In genomic region chr2:127358044-127358443, GRCh38 we compare ENCODE assay signal across 24 cellular contexts.
"Had no signal": no experiment of that assay in that cellular context is flagged by ENCODE, and none has a peak within 500 bp of the region (broad histone marks: within the 10 kb centered on the region; RNA-seq: fewer than 3 reads in every experiment).

No MANE protein-coding gene starts in this region.

- H3K27me3 Mint-ChIP-seq: activated CD4-positive, alpha-beta T cell treated with anti-CD3 and anti-CD28 coated beads, Interleukin-2, amount 10 ng/mL, durations not matched to agents 7 days and 5 days; brain; effector memory CD8-positive, alpha-beta T cell had no signal

- H3K27me3 ChIP-seq: hepatocyte, left lung, tibial nerve, vagina had no signal

- H3K9me3 Mint-ChIP-seq: activated CD4-positive, alpha-beta T cell treated with anti-CD3 and anti-CD28 coated beads, Interleukin-2, amount 10 ng/mL, durations not matched to agents 7 days and 5 days; activated naive CD4-positive, alpha-beta T cell treated with anti-CD3 and anti-CD28 coated beads, Interleukin-2, amount 50 U/mL, for 72 hours; activated T-cell treated with anti-CD3 and anti-CD28 coated beads, Interleukin-2, amount 50 U/mL, for 72 hours; effector memory CD8-positive, alpha-beta T cell had no signal

- H3K9me3 ChIP-seq: left lung, prostate gland, vagina had no signal

- H3K4me3 Mint-ChIP-seq: activated CD4-positive, alpha-beta T cell treated with anti-CD3 and anti-CD28 coated beads, Interleukin-2, amount 10 ng/mL, durations not matched to agents 7 days and 5 days; activated T-cell treated with anti-CD3 and anti-CD28 coated beads, Interleukin-2, amount 50 U/mL, for 72 hours; brain; effector memory CD8-positive, alpha-beta T cell; nephron had no signal

- H3K4me3 ChIP-seq: hepatocyte, left lung, prostate gland, smooth muscle cell, tibial nerve, vagina had no signal

- DNase-seq: activated CD4-positive, alpha-beta T cell treated with anti-CD3 and anti-CD28 coated beads, Interleukin-2, amount 10 ng/mL, durations not matched to agents 7 days and 5 days; activated CD4-positive, CD25-positive, alpha-beta regulatory T cell; activated CD8-positive, alpha-beta memory T cell treated with anti-CD3 and anti-CD28 coated beads, Interleukin-2, amount 50 U/mL, for 48 hours; activated gamma-delta T cell; activated T-cell treated with anti-CD3 and anti-CD28 coated beads, Interleukin-2, amount 50 U/mL, for 72 hours; amniotic stem cell; cerebellar nuclear complex; dermis blood vessel endothelial cell; effector memory CD8-positive, alpha-beta T cell; left lung; right cardiac atrium; stimulated activated CD4-positive, alpha-beta T cell treated with anti-CD3 and anti-CD28 coated beads, Interleukin-4, amount 100 ng/mL, for 4 hours; stimulated activated CD8-positive, alpha-beta memory T cell treated with anti-CD3 and anti-CD28 coated beads, Interleukin-4, amount 100 ng/mL, for 48 hours; stimulated activated naive CD4-positive, alpha-beta T cell treated with Interleukin-2 at 50 U/mL for 16 hours; substantia nigra; T-helper 2 cell had no signal

- H3K36me3 Mint-ChIP-seq: activated naive CD4-positive, alpha-beta T cell treated with anti-CD3 and anti-CD28 coated beads, Interleukin-2, amount 50 U/mL, for 72 hours had no signal

- H3K27ac ChIP-seq: hepatocyte, left lung, prostate gland, tibial nerve, vagina had no signal

- H3K27ac Mint-ChIP-seq: activated CD4-positive, alpha-beta T cell treated with anti-CD3 and anti-CD28 coated beads, Interleukin-2, amount 10 ng/mL, durations not matched to agents 7 days and 5 days; activated naive CD4-positive, alpha-beta T cell treated with anti-CD3 and anti-CD28 coated beads, Interleukin-2, amount 50 U/mL, for 72 hours; activated T-cell treated with anti-CD3 and anti-CD28 coated beads, Interleukin-2, amount 50 U/mL, for 72 hours; brain had no signal

- ATAC-seq: activated naive CD4-positive, alpha-beta T cell treated with anti-CD3 and anti-CD28 coated beads, Interleukin-2, amount 50 U/mL, for 72 hours; activated T-cell treated with anti-CD3 and anti-CD28 coated beads, Interleukin-2, amount 50 U/mL, for 72 hours; effector memory CD8-positive, alpha-beta T cell; left lung; right cardiac atrium had no signal
